18 cellular contexts compared by ENCODE assay signal in the genomic region with DNA sequence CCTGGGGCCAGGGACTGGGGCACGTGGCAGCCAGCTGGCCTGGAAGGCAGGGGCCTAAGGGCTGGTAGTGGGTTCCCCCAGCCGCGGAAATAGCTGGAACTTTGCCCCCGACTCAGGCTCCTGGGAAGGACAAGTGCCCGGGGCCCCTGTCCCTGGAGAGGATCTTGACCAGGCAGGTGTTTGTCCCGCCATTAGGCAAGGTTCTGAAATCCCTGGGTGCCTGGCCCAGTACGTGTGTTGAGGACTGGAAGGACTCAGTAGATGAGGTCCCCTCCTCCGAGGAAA.
DNase-seq lines count a peak whose midpoint lies in the region; ATAC-seq and TF ChIP-seq lines count a peak whose summit lies in the region.
"Had no signal": no experiment of that assay in that cellular context is flagged by ENCODE, and none has a peak within 500 bp of the region (broad histone marks: within the 10 kb centered on the region; RNA-seq: fewer than 3 reads in every experiment).

No MANE protein-coding gene starts in this region.

- no peak overlapping the region for H3K27ac ChIP-seq in CD4-positive, CD25-positive, alpha-beta regulatory T cell (ENCODE audit: insufficient read depth, low read length, poor library complexity, severe bottlenecking)
- peak overlapping the region; percentile 77 for H3K27ac ChIP-seq in neutrophil
- H3K27ac ChIP-seq: lower lobe of right lung, thyroid gland had no signal

- no peaks in the 10 kb centered on the region for H3K9me3 ChIP-seq in CD4-positive, CD25-positive, alpha-beta regulatory T cell (ENCODE audit: control insufficient read depth in 2 of 2, low read length in 2 of 2)
- no peaks in the 10 kb centered on the region for H3K9me3 ChIP-seq in neutrophil
- H3K9me3 ChIP-seq: ascending aorta, lower lobe of right lung, thyroid gland had no signal

- peaks cover 24% of the 10 kb centered on the region for H3K4me1 ChIP-seq in CD4-positive, CD25-positive, alpha-beta regulatory T cell (ENCODE audit: control insufficient read depth, insufficient read depth, low read length, poor library complexity, severe bottlenecking)
- H3K4me1 ChIP-seq in neutrophil (ENCODE audit: control insufficient read depth in 1 of 2, insufficient read depth in 1 of 2, low read depth in 1 of 2, low read length in 1 of 2) = peaks cover 11 to 39% of the 10 kb centered on the region in 2 experiments
- H3K4me1 ChIP-seq: thyroid gland had no signal

- POLR2A ChIA-PET in activated CD4-positive, alpha-beta T cell treated with anti-CD3 and anti-CD28 coated beads, Interleukin-2, amount 10 ng/mL, durations not matched to agents 7 days and 5 days (lab: Charles Lee) = interaction anchor here (0.6 kb wide), 1 partner anchor 164 kb away, joined by 3 read pairs; no protein-coding TSS in a partner anchor
- POLR2A ChIA-PET in T-cell (lab: Charles Lee) (interaction anchor here (0.6 to 0.8 kb wide), 2 partner anchors 97 to 764 kb away, joined by 3 read pairs; no protein-coding TSS in a partner anchor), MCF 10A (lab: Yijun Ruan, JAX) (no interaction called here)

- H3K36me3 ChIP-seq in CD4-positive, CD25-positive, alpha-beta regulatory T cell (ENCODE audit: control insufficient read depth, insufficient read depth, low read length) = no peaks in the 10 kb centered on the region
- peaks cover 30% of the 10 kb centered on the region for H3K36me3 ChIP-seq in neutrophil
- H3K36me3 ChIP-seq: lower lobe of right lung, thyroid gland had no signal

- H3K27me3 ChIP-seq in CD4-positive, CD25-positive, alpha-beta regulatory T cell (ENCODE audit: control insufficient read depth, insufficient read depth, low read length) = no peaks in the 10 kb centered on the region
- H3K27me3 ChIP-seq in neutrophil = no peaks in the 10 kb centered on the region
- H3K27me3 ChIP-seq: ascending aorta, thyroid gland had no signal

- peaks cover 66% of the 10 kb centered on the region for H3K4me1 Mint-ChIP-seq in activated CD4-positive, alpha-beta T cell treated with anti-CD3 and anti-CD28 coated beads, Interleukin-2, amount 10 ng/mL, durations not matched to agents 7 days and 5 days
- peaks cover 10 to 68% (median 27%) of the 10 kb centered on the region in 4 donors for H3K4me1 Mint-ChIP-seq in CD4-positive, CD25-positive, alpha-beta regulatory T cell
- peaks cover 36 to 57% (median 46%) of the 10 kb centered on the region in 3 donors for H3K4me1 Mint-ChIP-seq in T-cell
- H3K4me1 Mint-ChIP-seq in MCF 10A (ENCODE audit: insufficient read depth, unreplicated experiment) = no peaks in the 10 kb centered on the region

- H3K9me3 Mint-ChIP-seq in activated CD4-positive, alpha-beta T cell treated with anti-CD3 and anti-CD28 coated beads, Interleukin-2, amount 10 ng/mL, durations not matched to agents 7 days and 5 days = no peaks in the 10 kb centered on the region
- H3K9me3 Mint-ChIP-seq in CD4-positive, CD25-positive, alpha-beta regulatory T cell = peaks cover 0 to 4% (median 0%) of the 10 kb centered on the region in 7 donors
- H3K9me3 Mint-ChIP-seq in T-cell = no peaks in the 10 kb centered on the region
- H3K9me3 Mint-ChIP-seq in MCF 10A (ENCODE audit: unreplicated experiment) = no peaks in the 10 kb centered on the region

- TF ChIP-seq CTCF in neutrophil (IDR thresholded peaks at IDR 0.05) (no peak), MCF 10A (IDR thresholded peaks at IDR 0.05; ENCODE audit: unreplicated experiment) (no peak)

- no peak overlapping the region for H3K4me3 ChIP-seq in CD4-positive, CD25-positive, alpha-beta regulatory T cell (ENCODE audit: low read depth, low read length)
- H3K4me3 ChIP-seq in neutrophil (ENCODE audit: low read depth in 1 of 2, low read length in 1 of 2) = peak overlapping the region in 1 of 2 experiments; percentile 48
- H3K4me3 ChIP-seq: ascending aorta, lower lobe of right lung, skin epidermis, thyroid gland had no signal

- peak overlapping the region; percentile 84 for H3K4me3 Mint-ChIP-seq in activated CD4-positive, alpha-beta T cell treated with anti-CD3 and anti-CD28 coated beads, Interleukin-2, amount 10 ng/mL, durations not matched to agents 7 days and 5 days
- peak overlapping the region in 3 of 4 donors; percentile 83 to 92 (median 84) for H3K4me3 Mint-ChIP-seq in CD4-positive, CD25-positive, alpha-beta regulatory T cell
- H3K4me3 Mint-ChIP-seq in T-cell (peak overlapping the region in 2 of 3 donors; percentile 69 to 72), MCF 10A (ENCODE audit: unreplicated experiment) (no peak overlapping the region)

- ATAC-seq in CD4-positive, CD25-positive, alpha-beta regulatory T cell (ENCODE audit: low read depth in 2 of 2) = no peak
- no peak for ATAC-seq in T-cell (replicated peaks in 1 of 4)

- CTCF ChIA-PET in activated CD4-positive, alpha-beta T cell treated with anti-CD3 and anti-CD28 coated beads, Interleukin-2, amount 10 ng/mL, durations not matched to agents 7 days and 5 days (lab: Charles Lee) = interaction anchor here (0.6 to 1.3 kb wide), 2 partner anchors 112 to 389 kb away, joined by 3 to 5 read pairs; no protein-coding TSS in a partner anchor
- CTCF ChIA-PET in T-cell (lab: Charles Lee) = interaction anchor here in 1 of 2 donors (0.6 to 0.7 kb wide), 2 partner anchors 13 to 266 kb away, joined by 8 to 9 read pairs; no protein-coding TSS in a partner anchor
- CTCF ChIA-PET in MCF 10A (lab: Yijun Ruan, JAX) = interaction anchor here (0.6 to 2.3 kb wide), 6 partner anchors 9 to 263 kb away, joined by 3 to 12 read pairs (median 4); no protein-coding TSS in a partner anchor

- BruUV-seq in MCF 10A (replicated peaks; lab: Mats Ljungman, UMichigan) = no TSS peak

- no peaks in the 10 kb centered on the region for H3K27me3 Mint-ChIP-seq in activated CD4-positive, alpha-beta T cell treated with anti-CD3 and anti-CD28 coated beads, Interleukin-2, amount 10 ng/mL, durations not matched to agents 7 days and 5 days
- peaks cover 15% of the 10 kb centered on the region for H3K27me3 Mint-ChIP-seq in CD4-positive, CD25-positive, alpha-beta regulatory T cell
- H3K27me3 Mint-ChIP-seq in T-cell (no peaks in the 10 kb centered on the region), MCF 10A (ENCODE audit: insufficient read depth, unreplicated experiment) (peaks cover 6% of the 10 kb centered on the region)

- peaks cover 23% of the 10 kb centered on the region for H3K36me3 Mint-ChIP-seq in activated CD4-positive, alpha-beta T cell treated with anti-CD3 and anti-CD28 coated beads, Interleukin-2, amount 10 ng/mL, durations not matched to agents 7 days and 5 days (ENCODE audit: low read depth)
- H3K36me3 Mint-ChIP-seq in CD4-positive, CD25-positive, alpha-beta regulatory T cell = peaks cover 11% of the 10 kb centered on the region
- no peaks in the 10 kb centered on the region for H3K36me3 Mint-ChIP-seq in T-cell
- H3K36me3 Mint-ChIP-seq in MCF 10A (ENCODE audit: insufficient read depth, unreplicated experiment) = no peaks in the 10 kb centered on the region

- peak overlapping the region; percentile 89 for H3K27ac Mint-ChIP-seq in activated CD4-positive, alpha-beta T cell treated with anti-CD3 and anti-CD28 coated beads, Interleukin-2, amount 10 ng/mL, durations not matched to agents 7 days and 5 days
- peak overlapping the region in 1 of 3 donors; percentile 97 for H3K27ac Mint-ChIP-seq in CD4-positive, CD25-positive, alpha-beta regulatory T cell
- H3K27ac Mint-ChIP-seq in T-cell (peak overlapping the region in 1 of 2 donors; percentile 92), MCF 10A (ENCODE audit: low read depth, unreplicated experiment) (no peak overlapping the region)

- intact Hi-C loops in MCF 10A (cut with micrococcal nuclease) = no loop called here

- DNase-seq in activated CD4-positive, alpha-beta T cell treated with anti-CD3 and anti-CD28 coated beads, Interleukin-2, amount 10 ng/mL, durations not matched to agents 7 days and 5 days = no peak
- no peak for DNase-seq in activated CD4-positive, alpha-beta T cell treated with anti-CD3 and anti-CD28 coated beads for 4 hours
- no peak for DNase-seq in CD4-positive, CD25-positive, alpha-beta regulatory T cell
- DNase-seq in T-cell (no peak), MCF 10A (ENCODE audit: unreplicated experiment) (no peak), NCI-H1694 treated with DMSO at 0.1 percent for 48 hours (lab: John Stamatoyannopoulos, UW) (no peak), NCI-H1092 treated with DMSO at 0.1 percent for 48 hours (lab: John Stamatoyannopoulos, UW) (no peak)
- DNase-seq: DMS79; head of caudate nucleus; lower lobe of right lung; NCI-H1930; NCI-H345; RPMI8226; stimulated activated CD4-positive, alpha-beta T cell treated with anti-CD3 and anti-CD28 coated beads, Interleukin-4, amount 100 ng/mL, for 24 hours; thyroid gland had no signal
